16 cellular contexts compared by ENCODE assay signal in the genomic region with DNA sequence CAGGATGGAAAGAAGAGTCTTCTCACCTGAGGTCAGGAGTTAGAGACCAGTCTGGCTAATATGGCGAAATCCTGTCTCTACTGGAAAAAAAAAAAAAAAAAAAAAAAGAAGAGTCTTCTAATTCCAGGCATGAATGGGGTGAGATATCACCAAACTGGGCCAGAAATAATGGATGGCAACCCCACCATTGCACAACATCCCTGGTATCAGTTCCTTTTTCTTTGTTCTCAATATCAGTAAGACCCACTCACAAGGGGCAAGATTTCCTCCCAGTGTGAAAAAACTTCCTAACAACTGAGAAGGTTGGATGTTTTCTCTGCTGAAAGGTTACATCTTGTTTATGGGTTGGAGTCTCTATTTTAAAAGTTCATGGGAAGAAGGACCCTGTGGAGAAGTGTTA. TPM values are rescaled to one million over a fixed set of nuclear protein-coding genes. Genes with fewer than 3 reads are reported as not detected.
"Had no signal": no experiment of that assay in that cellular context is flagged by ENCODE, and none has a peak within 500 bp of the region (broad histone marks: within the 10 kb centered on the region; RNA-seq: fewer than 3 reads in every experiment).

No MANE protein-coding gene starts in this region.

- H3K4me1 ChIP-seq: adrenal gland, gastrocnemius medialis, heart right ventricle, tibial artery had no signal

- H3K9me3 ChIP-seq: adrenal gland, gastrocnemius medialis, heart right ventricle, ovary, tibial artery had no signal

- H3K36me3 ChIP-seq: adrenal gland, gastrocnemius medialis, heart right ventricle, ovary, tibial artery had no signal

- DNase-seq: activated CD4-positive, alpha-beta T cell treated with anti-CD3 and anti-CD28 coated beads, Interleukin-2, amount 50 U/mL, for 1 hour; activated naive CD4-positive, alpha-beta T cell treated with anti-CD3 and anti-CD28 coated beads, Interleukin-2, amount 50 U/mL, for 16 hours; adrenal gland; central memory CD4-positive, alpha-beta T cell; effector CD8-positive, alpha-beta T cell; gastrocnemius medialis; heart right ventricle; mesendoderm; ovary; retina; stimulated activated CD4-positive, alpha-beta T cell treated with anti-CD3 and anti-CD28 coated beads, Interleukin-4, amount 100 ng/mL, for 4 hours; T-helper 9 cell; tibial artery had no signal

- ATAC-seq: gastrocnemius medialis, heart right ventricle had no signal

- H3K27ac ChIP-seq: adrenal gland, coronary artery, epithelial cell of prostate, gastrocnemius medialis, heart right ventricle, ovary, tibial artery, VCaP had no signal

- H3K27me3 ChIP-seq: ovary had no signal

- H3K4me3 ChIP-seq: adrenal gland, coronary artery, gastrocnemius medialis, heart right ventricle, ovary, tibial artery had no signal

RNA-seq across cellular contexts. Expression of gene NR2E1, which starts 23.6 kb away (rescaled TPM):
- total RNA-seq: gastrocnemius medialis, heart right ventricle, ovary had no signal
